Comparison of ENCODE assay signal across 8 cellular contexts in the genomic region with DNA sequence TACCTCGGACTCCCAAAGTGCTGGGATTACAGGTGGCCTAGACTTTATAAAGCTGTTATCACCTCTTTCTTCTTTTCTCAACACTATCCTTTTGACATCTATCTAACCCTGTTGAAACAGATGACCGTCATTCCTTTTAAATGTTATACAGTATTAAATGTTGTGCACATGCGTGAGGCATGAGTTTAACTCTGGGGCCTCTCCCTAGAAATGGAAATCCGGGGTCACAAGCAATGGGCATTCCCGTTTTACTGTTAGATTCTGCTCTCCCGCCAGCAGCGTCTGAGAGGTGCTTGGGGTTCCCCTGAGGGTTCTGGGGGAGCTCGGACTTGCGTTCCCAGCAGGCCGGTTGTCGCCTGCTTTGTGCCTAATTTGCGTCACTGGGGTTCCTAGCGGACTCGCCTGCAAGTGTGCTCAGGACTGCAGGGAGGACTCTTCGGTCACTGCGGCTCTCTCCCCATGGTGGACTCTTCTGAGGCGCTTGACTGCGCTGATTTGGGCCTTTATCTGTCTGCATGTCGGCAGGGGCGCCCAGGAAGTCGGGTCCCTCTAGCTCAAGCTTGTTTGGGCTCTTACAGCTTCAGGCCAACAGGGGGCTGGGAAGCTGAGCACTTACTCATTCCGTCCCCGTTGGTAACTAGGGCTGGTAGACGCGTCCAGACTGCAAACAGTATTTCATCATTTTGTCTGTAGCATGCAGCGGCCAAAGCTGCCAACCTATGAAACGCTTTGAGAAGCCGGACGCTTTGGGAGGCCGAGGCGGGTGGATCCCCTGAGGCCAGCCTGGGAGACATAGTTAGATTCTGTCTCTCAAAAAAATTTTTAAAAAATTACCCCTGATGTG. TPM values are rescaled to one million over a fixed set of nuclear protein-coding genes. Genes with fewer than 3 reads are reported as not detected.
DNase-seq lines count a peak whose midpoint lies in the region; ATAC-seq and TF ChIP-seq lines count a peak whose summit lies in the region.

No MANE protein-coding gene starts in this region.

- peak overlapping the region; percentile 68 to 86 (median 85) for H3K27ac Mint-ChIP-seq in immature natural killer cell

- peak overlapping the region; percentile 79 to 84 (median 81) for H3K4me3 Mint-ChIP-seq in immature natural killer cell

- H3K36me3 Mint-ChIP-seq in immature natural killer cell: peaks cover 12 to 23% (median 17%) of the 10 kb centered on the region in 3 donors

- H3K4me3 ChIP-seq in breast epithelium: peak overlapping the region; percentile 44 to 93 (median 92)

- no peak for TF ChIP-seq POLR2A in breast epithelium (IDR thresholded peaks at IDR 0.05)

- H3K36me3 ChIP-seq in breast epithelium: peaks cover under 1% of the 10 kb centered on the region

- DNase-seq in GF-D8 (lab: John Stamatoyannopoulos, UW) (peak; percentile 83), LHCN-M2 (ENCODE audit: low read depth) (peak; percentile 70), breast epithelium (ENCODE audit: low spot score in 2 of 2) (peak in 1 of 2 donors; percentile 33), immature natural killer cell (peak; percentile 45 to 64 (median 46)), smooth muscle cell of the brain vasculature (ENCODE audit: low read depth, low spot score) (peak; percentile 65), NCI-H187 treated with DMSO at 0.1 percent for 48 hours (lab: John Stamatoyannopoulos, UW) (no peak)

- no peaks in the 10 kb centered on the region for H3K9me3 ChIP-seq in breast epithelium

- H3K9me3 Mint-ChIP-seq in immature natural killer cell: no peaks in the 10 kb centered on the region

- peak; percentile 56 for ATAC-seq in GM21723 (IDR thresholded peaks at IDR 0.05; ENCODE audit: unreplicated experiment)

- H3K4me1 Mint-ChIP-seq in immature natural killer cell: peaks cover 24 to 29% of the 10 kb centered on the region in 2 donors

- TF ChIP-seq CTCF in VCaP (conservative IDR thresholded peaks at IDR 0.05) (0 out of 2 replicates have a peak, but pooled peaks have one; percentile 21), breast epithelium (IDR thresholded peaks at IDR 0.05) (peak in 2 of 3 donors; percentile 30 to 47)

- no peaks in the 10 kb centered on the region for H3K27me3 ChIP-seq in breast epithelium

- peaks cover 5 to 12% (median 8%) of the 10 kb centered on the region in 3 donors for H3K27me3 Mint-ChIP-seq in immature natural killer cell (ENCODE audit: low read depth in 3 of 3)

- H3K27ac ChIP-seq in VCaP (peak overlapping the region; percentile 97), breast epithelium (peak overlapping the region; percentile 74 to 91)

- intact Hi-C loops in breast epithelium (cut with DNase I; ENCODE audit: low total_unique reads): no loop called here

- peaks cover 0 to 7% of the 10 kb centered on the region in 2 donors for H3K4me1 ChIP-seq in breast epithelium

RNA-seq across cellular contexts. Expression of gene RAN, which starts 1.2 kb away (rescaled TPM):
- 568 and 600 TPM in 2 replicates for total RNA-seq in LHCN-M2 (2014; rRNA removed)
- 1,333 TPM for polyA plus RNA-seq in LHCN-M2 (2012)
- 100 to 1,000 TPM; 157 to 186 (median 162) TPM for total RNA-seq in breast epithelium
- polyA plus RNA-seq in immature natural killer cell: 100 to 1,000 TPM; 428 to 585 (median 478) TPM

RNA-seq across cellular contexts. Expression of gene STX2, which starts 31.6 kb away (rescaled TPM):
- total RNA-seq in LHCN-M2 (2014; rRNA removed): 45.7 and 45.9 TPM in 2 replicates
- polyA plus RNA-seq in LHCN-M2 (2012): 23.3 TPM
- 10 to 100 TPM; 11.6 to 23.2 (median 15.4) TPM for total RNA-seq in breast epithelium
- 1 to 10 TPM; 3.3 to 5.8 (median 3.6) TPM for polyA plus RNA-seq in immature natural killer cell
